Comparison of ENCODE assay signal across 1 cellular context in the genomic region with DNA sequence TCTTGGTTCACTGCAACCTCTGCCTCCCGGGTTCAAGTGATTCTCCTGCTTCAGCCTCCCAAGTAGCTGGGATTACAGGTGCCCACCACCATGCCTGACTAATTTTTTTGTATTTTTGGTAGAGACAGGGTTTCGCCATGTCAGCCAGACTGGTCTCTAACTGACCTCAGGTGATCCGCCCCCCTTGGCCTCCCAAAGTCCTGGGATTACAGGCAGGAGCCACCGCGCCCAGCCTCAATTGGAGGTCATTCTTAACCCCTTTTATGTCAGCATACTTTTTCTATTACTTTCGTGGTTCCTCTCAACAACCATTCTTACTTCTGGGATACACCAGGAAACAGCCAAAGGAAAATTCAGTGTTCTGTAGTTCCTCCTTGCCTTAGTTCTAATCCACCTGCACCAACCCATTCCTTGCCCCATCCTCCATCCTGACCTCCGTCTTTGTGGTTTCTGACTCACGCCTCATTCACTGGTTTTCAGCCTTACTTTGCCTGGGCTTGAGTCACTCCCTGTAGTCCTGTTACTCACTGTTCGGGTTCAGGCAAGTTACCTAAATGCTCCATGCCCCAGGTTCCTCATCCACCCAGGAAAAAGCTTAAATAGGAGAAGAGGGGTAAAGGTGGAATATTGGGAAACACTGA.
TF ChIP-seq lines count a peak whose summit lies in the region.

No MANE protein-coding gene starts in this region.

TF ChIP-seq in endothelial cell of umbilical vein, 7 proteins besides CTCF, POLR2A, EP300 and RAD21 (continued from another document):
- TF ChIP-seq POLR2AphosphoS5 (IDR thresholded peaks at IDR 0.05; ENCODE audit: insufficient read depth, low read depth, low read length) (peak; percentile 76), MYC (IDR thresholded peaks at IDR 0.05; ENCODE audit: low read depth, low read length) (no peak), GATA2 (IDR thresholded peaks at IDR 0.05; ENCODE audit: insufficient read depth, insufficient read length, low read depth, low read length) (no peak)
